Comparison of ENCODE assay signal across 19 cellular contexts in the genomic region with DNA sequence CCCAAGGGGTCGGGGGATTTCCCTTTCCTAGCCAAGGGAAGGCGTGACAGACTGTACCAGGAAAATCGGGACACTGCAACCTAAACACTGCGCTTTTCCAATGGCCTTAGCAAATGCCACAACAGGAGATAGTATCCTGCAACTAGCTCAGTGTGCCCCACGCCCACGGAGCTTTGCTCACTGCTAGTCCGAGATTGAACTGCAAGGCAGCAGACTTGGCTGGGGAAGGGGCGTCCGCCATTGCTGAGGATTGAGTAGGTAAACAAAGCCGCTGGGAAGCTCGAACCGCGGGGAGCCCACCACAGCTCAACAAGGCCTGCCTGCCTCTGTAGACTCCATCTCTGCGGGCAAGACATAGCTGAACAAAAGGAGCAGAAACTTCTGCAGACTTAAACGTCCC.
DNase-seq lines count a peak whose midpoint lies in the region; ATAC-seq and TF ChIP-seq lines count a peak whose summit lies in the region.
"Had no signal": no experiment of that assay in that cellular context is flagged by ENCODE, and none has a peak within 500 bp of the region (broad histone marks: within the 10 kb centered on the region; RNA-seq: fewer than 3 reads in every experiment).

No MANE protein-coding gene starts in this region.

- H3K9me3 Mint-ChIP-seq in endodermal cell, result peaks cover 17% of the 10 kb centered on the region
- peaks cover 29% of the 10 kb centered on the region for H3K9me3 Mint-ChIP-seq in neural progenitor cell

- H3K4me1 ChIP-seq in left ventricle myocardium inferior (no peaks in the 10 kb centered on the region), endodermal cell (ENCODE audit: control insufficient read depth, insufficient read depth, low read length) (no peaks in the 10 kb centered on the region), neural progenitor cell (no peaks in the 10 kb centered on the region)
- H3K4me1 ChIP-seq: BLaER1, Caco-2 had no signal

- H3K27ac ChIP-seq in left ventricle myocardium inferior (replicated peaks), result no peak overlapping the region
- H3K27ac ChIP-seq in endodermal cell (ENCODE audit: low read depth, low read length), result no peak overlapping the region
- no peak overlapping the region for H3K27ac ChIP-seq in neural progenitor cell
- H3K27ac ChIP-seq: 22Rv1, BLaER1, C4-2B had no signal

- H4K20me1 ChIP-seq in neural progenitor cell (ENCODE audit: low read depth), result no peaks in the 10 kb centered on the region
- H4K20me1 ChIP-seq: BLaER1 had no signal

- H3K27ac Mint-ChIP-seq in endodermal cell (no peak overlapping the region), neural progenitor cell (no peak overlapping the region)
- H3K27ac Mint-ChIP-seq: B cell; CD4-positive, CD25-positive, alpha-beta regulatory T cell; CD8-positive, alpha-beta T cell had no signal

- H3K27me3 Mint-ChIP-seq in endodermal cell (ENCODE audit: insufficient read depth), result no peaks in the 10 kb centered on the region
- peaks cover 3% of the 10 kb centered on the region for H3K27me3 Mint-ChIP-seq in neural progenitor cell (ENCODE audit: insufficient read depth, low read depth)
- H3K27me3 Mint-ChIP-seq: CD4-positive, CD25-positive, alpha-beta regulatory T cell had no signal

- TF ChIP-seq CTCF in left ventricle myocardium inferior (IDR thresholded peaks at IDR 0.05; ENCODE audit: borderline replicate concordance) (no peak), endodermal cell (conservative IDR thresholded peaks at IDR 0.05) (no peak), neural progenitor cell (IDR thresholded peaks at IDR 0.05) (no peak)

- H3F3A ChIP-seq in neural progenitor cell (ENCODE audit: low read depth), result no peaks in the 10 kb centered on the region

- peak overlapping the region; percentile 68 for H2AFZ ChIP-seq in neural progenitor cell (replicated peaks)

- intact Hi-C loops in left ventricle myocardium superior (cut with micrococcal nuclease), result no loop called here
- intact Hi-C loops in left ventricle myocardium inferior (cut with micrococcal nuclease), result no loop called here

- H3K9ac ChIP-seq in endodermal cell (ENCODE audit: extremely low read depth, low read length, poor library complexity, severe bottlenecking), result no peak overlapping the region
- H3K9ac ChIP-seq in neural progenitor cell, result no peak overlapping the region
- H3K9ac ChIP-seq: BLaER1 had no signal

- no peak for ATAC-seq in left ventricle myocardium superior
- no peak for ATAC-seq in GM19455 (IDR thresholded peaks at IDR 0.05; ENCODE audit: unreplicated experiment)
- ATAC-seq in HG03095 (IDR thresholded peaks at IDR 0.05; ENCODE audit: unreplicated experiment), result no peak
- ATAC-seq: CD8-positive, alpha-beta T cell; HCT116 had no signal

- DNase-seq in left ventricle myocardium superior (peak; percentile 18), left ventricle myocardium inferior (no peak), endodermal cell (peak; percentile 46), neural progenitor cell (ENCODE audit: low spot score) (no peak), NCI-H1930 (lab: John Stamatoyannopoulos, UW) (no peak)
- DNase-seq: Caco-2; CD4-positive, CD25-positive, alpha-beta regulatory T cell; CD8-positive, alpha-beta T cell; DMS153; DND-41; GOT3; H7 had no signal

- H3K4me2 ChIP-seq in neural progenitor cell, result no peak overlapping the region
- H3K4me2 ChIP-seq: BLaER1 had no signal

- 89 to 94% methylated on average over 12 to 15 of the region's 15 CpGs for WGBS in endodermal cell (ENCODE audit: insufficient coverage in 1 of 2, insufficient read length in 1 of 2), 2 experiments

- H3K27me3 ChIP-seq in left ventricle myocardium inferior (ENCODE audit: low read depth) (no peaks in the 10 kb centered on the region), endodermal cell (ENCODE audit: control insufficient read depth, insufficient read depth, low read length, poor library complexity, severe bottlenecking) (no peaks in the 10 kb centered on the region), neural progenitor cell (no peaks in the 10 kb centered on the region)
- H3K27me3 ChIP-seq: BLaER1 had no signal

- no peaks in the 10 kb centered on the region for H3K36me3 Mint-ChIP-seq in endodermal cell (ENCODE audit: low read depth)
- no peaks in the 10 kb centered on the region for H3K36me3 Mint-ChIP-seq in neural progenitor cell
- H3K36me3 Mint-ChIP-seq: CD4-positive, CD25-positive, alpha-beta regulatory T cell; CD8-positive, alpha-beta T cell had no signal

- peaks cover 26% of the 10 kb centered on the region for H3K9me3 ChIP-seq in left ventricle myocardium inferior (replicated peaks)
- H3K9me3 ChIP-seq in endodermal cell (ENCODE audit: control insufficient read depth, low read length), result peaks cover 5% of the 10 kb centered on the region
- H3K9me3 ChIP-seq in neural progenitor cell (ENCODE audit: low read depth), result no peaks in the 10 kb centered on the region
- H3K9me3 ChIP-seq: BLaER1 had no signal

- H3K4me1 Mint-ChIP-seq in endodermal cell (no peaks in the 10 kb centered on the region), neural progenitor cell (no peaks in the 10 kb centered on the region)
- H3K4me1 Mint-ChIP-seq: B cell; CD4-positive, CD25-positive, alpha-beta regulatory T cell had no signal

- H3K4me3 ChIP-seq in left ventricle myocardium inferior, result no peak overlapping the region
- H3K4me3 ChIP-seq in endodermal cell (ENCODE audit: low read length), result no peak overlapping the region
- H3K4me3 ChIP-seq in neural progenitor cell, result no peak overlapping the region
- H3K4me3 ChIP-seq: BLaER1 had no signal

- H3K79me2 ChIP-seq in neural progenitor cell (ENCODE audit: low read depth), result no peaks in the 10 kb centered on the region

- H3K4me3 Mint-ChIP-seq in endodermal cell, result no peak overlapping the region
- no peak overlapping the region for H3K4me3 Mint-ChIP-seq in neural progenitor cell
- H3K4me3 Mint-ChIP-seq: B cell; CD4-positive, CD25-positive, alpha-beta regulatory T cell; CD8-positive, alpha-beta T cell had no signal

- H3K36me3 ChIP-seq in left ventricle myocardium inferior (no peaks in the 10 kb centered on the region), endodermal cell (ENCODE audit: control insufficient read depth, insufficient read depth, low read length) (no peaks in the 10 kb centered on the region), neural progenitor cell (no peaks in the 10 kb centered on the region)
- H3K36me3 ChIP-seq: BLaER1 had no signal

Comparison
In these comparisons a context has a peak if more than half of its experiments do, and no peak if none do; other contexts are left out.
1. DNase-seq: peak in left ventricle myocardium superior (single experiment) and endodermal cell (single experiment); none in left ventricle myocardium inferior (single experiment), neural progenitor cell (single experiment) and NCI-H1930 (0 of 2).